ENCODE assay signal across 12 cellular contexts in genomic region chr7:29035044-29035740, GRCh38.
DNase-seq lines count a peak whose midpoint lies in the region; ATAC-seq lines count a peak whose summit lies in the region.
"Had no signal": no experiment of that assay in that cellular context is flagged by ENCODE, and none has a peak within 500 bp of the region (broad histone marks: within the 10 kb centered on the region; RNA-seq: fewer than 3 reads in every experiment).

No MANE protein-coding gene starts in this region.

- H3K9me3 Mint-ChIP-seq in activated CD4-positive, alpha-beta T cell treated with anti-CD3 and anti-CD28 coated beads, Interleukin-2, amount 10 ng/mL, durations not matched to agents 7 days and 5 days = peaks cover 3% of the 10 kb centered on the region
- peaks cover 0 to 4% (median 0%) of the 10 kb centered on the region in 8 donors for H3K9me3 Mint-ChIP-seq in CD4-positive, alpha-beta memory T cell
- H3K9me3 Mint-ChIP-seq: IgD-negative memory B cell had no signal

- H3K27ac ChIP-seq in CD4-positive, alpha-beta memory T cell (ENCODE audit: low read depth, low read length) = no peak overlapping the region
- H3K27ac ChIP-seq: BLaER1 had no signal

- peaks cover 20% of the 10 kb centered on the region for H3K4me1 Mint-ChIP-seq in activated CD4-positive, alpha-beta T cell treated with anti-CD3 and anti-CD28 coated beads, Interleukin-2, amount 10 ng/mL, durations not matched to agents 7 days and 5 days
- no peaks in the 10 kb centered on the region for H3K4me1 Mint-ChIP-seq in CD4-positive, alpha-beta memory T cell
- H3K4me1 Mint-ChIP-seq: IgD-negative memory B cell, T-helper 17 cell had no signal

- H3K36me3 Mint-ChIP-seq in activated CD4-positive, alpha-beta T cell treated with anti-CD3 and anti-CD28 coated beads, Interleukin-2, amount 10 ng/mL, durations not matched to agents 7 days and 5 days (ENCODE audit: low read depth) = no peaks in the 10 kb centered on the region
- H3K36me3 Mint-ChIP-seq in CD4-positive, alpha-beta memory T cell = no peaks in the 10 kb centered on the region
- H3K36me3 Mint-ChIP-seq: IgD-negative memory B cell had no signal

- POLR2A ChIA-PET in activated CD4-positive, alpha-beta T cell treated with anti-CD3 and anti-CD28 coated beads, Interleukin-2, amount 10 ng/mL, durations not matched to agents 7 days and 5 days (lab: Charles Lee) = no interaction called here
- POLR2A ChIA-PET in CD4-positive, alpha-beta memory T cell (lab: Charles Lee; ENCODE audit: partially characterized antibody) = no interaction called here

- H3K27ac Mint-ChIP-seq in activated CD4-positive, alpha-beta T cell treated with anti-CD3 and anti-CD28 coated beads, Interleukin-2, amount 10 ng/mL, durations not matched to agents 7 days and 5 days = no peak overlapping the region
- H3K27ac Mint-ChIP-seq in CD4-positive, alpha-beta memory T cell = no peak overlapping the region
- H3K27ac Mint-ChIP-seq: IgD-negative memory B cell, T-helper 17 cell had no signal

- H3K9me3 ChIP-seq in CD4-positive, alpha-beta memory T cell (ENCODE audit: control insufficient read depth in 1 of 2, low read length in 2 of 2) = no peaks in the 10 kb centered on the region
- H3K9me3 ChIP-seq: BLaER1 had no signal

- H3K4me1 ChIP-seq in CD4-positive, alpha-beta memory T cell (ENCODE audit: insufficient read depth, low read length) = no peaks in the 10 kb centered on the region

- DNase-seq in activated CD4-positive, alpha-beta T cell treated with anti-CD3 and anti-CD28 coated beads, Interleukin-2, amount 10 ng/mL, durations not matched to agents 7 days and 5 days = peak; percentile 6
- no peak for DNase-seq in activated CD4-positive, alpha-beta T cell treated with anti-CD3 and anti-CD28 coated beads, Interleukin-2, amount 50 U/mL, for 1 hour
- peak; percentile 1 to 11 for DNase-seq in activated CD4-positive, alpha-beta T cell treated with anti-CD3 and anti-CD28 coated beads, Interleukin-2, amount 50 U/mL, for 48 hours
- DNase-seq in foreskin melanocyte (peak; percentile 80), GM19240 (ENCODE audit: insufficient read length, low spot score) (no peak)
- peak; percentile 27 for DNase-seq in stimulated activated CD8-positive, alpha-beta memory T cell treated with anti-CD3 and anti-CD28 coated beads, Interleukin-4, amount 100 ng/mL, for 48 hours
- DNase-seq in CD4-positive, alpha-beta memory T cell = no peak
- DNase-seq: occipital lobe, T-helper 17 cell had no signal

- no peak overlapping the region for H3K4me3 Mint-ChIP-seq in activated CD4-positive, alpha-beta T cell treated with anti-CD3 and anti-CD28 coated beads, Interleukin-2, amount 10 ng/mL, durations not matched to agents 7 days and 5 days
- H3K4me3 Mint-ChIP-seq in CD4-positive, alpha-beta memory T cell = no peak overlapping the region
- H3K4me3 Mint-ChIP-seq: IgD-negative memory B cell, T-helper 17 cell had no signal

- intact Hi-C loops in CD4-positive, alpha-beta memory T cell (cut with micrococcal nuclease) = no loop called here

- H3K4me3 ChIP-seq in CD4-positive, alpha-beta memory T cell (ENCODE audit: low read length in 2 of 2) = no peak overlapping the region
- H3K4me3 ChIP-seq: BLaER1 had no signal

- CTCF ChIA-PET in activated CD4-positive, alpha-beta T cell treated with anti-CD3 and anti-CD28 coated beads, Interleukin-2, amount 10 ng/mL, durations not matched to agents 7 days and 5 days (lab: Charles Lee) = no interaction called here
- CTCF ChIA-PET in CD4-positive, alpha-beta memory T cell (lab: Charles Lee; ENCODE audit: partially characterized antibody) = no interaction called here

- H3K27me3 Mint-ChIP-seq in activated CD4-positive, alpha-beta T cell treated with anti-CD3 and anti-CD28 coated beads, Interleukin-2, amount 10 ng/mL, durations not matched to agents 7 days and 5 days = no peaks in the 10 kb centered on the region
- peaks cover 0 to 2% of the 10 kb centered on the region in 2 donors for H3K27me3 Mint-ChIP-seq in CD4-positive, alpha-beta memory T cell
- H3K27me3 Mint-ChIP-seq: T-helper 17 cell had no signal

- no peaks in the 10 kb centered on the region for H3K27me3 ChIP-seq in CD4-positive, alpha-beta memory T cell (ENCODE audit: insufficient read depth, low read length)
- H3K27me3 ChIP-seq: BLaER1 had no signal

- no peaks in the 10 kb centered on the region for H3K36me3 ChIP-seq in CD4-positive, alpha-beta memory T cell (ENCODE audit: insufficient read depth, low read length)
- H3K36me3 ChIP-seq: BLaER1 had no signal

- ATAC-seq in HG03432 (IDR thresholded peaks at IDR 0.05; ENCODE audit: unreplicated experiment) = no peak
- ATAC-seq: T-helper 17 cell had no signal

Comparison
In these comparisons a context has a peak if more than half of its experiments do, and no peak if none do; other contexts are left out.
1. DNase-seq: peak in activated CD4-positive, alpha-beta T cell treated with anti-CD3 and anti-CD28 coated beads, Interleukin-2, amount 10 ng/mL, durations not matched to agents 7 days and 5 days (single experiment), activated CD4-positive, alpha-beta T cell treated with anti-CD3 and anti-CD28 coated beads, Interleukin-2, amount 50 U/mL, for 48 hours (2 of 2), foreskin melanocyte (single experiment) and stimulated activated CD8-positive, alpha-beta memory T cell treated with anti-CD3 and anti-CD28 coated beads, Interleukin-4, amount 100 ng/mL, for 48 hours (single experiment); none in activated CD4-positive, alpha-beta T cell treated with anti-CD3 and anti-CD28 coated beads, Interleukin-2, amount 50 U/mL, for 1 hour (single experiment), CD4-positive, alpha-beta memory T cell (0 of 5) and GM19240 (single experiment).